In genomic region chrX:110665636-110666035, GRCh38 we compare ENCODE assay signal across 9 cellular contexts.
A peak's percentile ranks its signal among the peaks of the same experiment; 100 is the strongest.
DNase-seq lines count a peak whose midpoint lies in the region; ATAC-seq, FAIRE-seq and TF ChIP-seq lines count a peak whose summit lies in the region.
"Had no signal": no experiment of that assay in that cellular context is flagged by ENCODE, and none has a peak within 500 bp of the region (broad histone marks: within the 10 kb centered on the region; RNA-seq: fewer than 3 reads in every experiment).

No MANE protein-coding gene starts in this region.

- DNase-seq in GM13976 (ENCODE audit: low spot score) (no peak), RWPE2 (ENCODE audit: low spot score) (no peak), foreskin fibroblast (peak; percentile 10 to 66), small intestine (peak; percentile 18), OCI-M2 (lab: John Stamatoyannopoulos, UW; ENCODE audit: unreplicated experiment) (no peak)

- TF ChIP-seq CTCF in C4-2B (conservative IDR thresholded peaks at IDR 0.05) (peak; percentile 71), GM13976 (IDR thresholded peaks at IDR 0.05; ENCODE audit: borderline replicate concordance, control extremely low read depth, extremely low read depth, insufficient read depth, missing control alignments) (peak; percentile 54), RWPE2 (IDR thresholded peaks at IDR 0.05; ENCODE audit: poor library complexity, severe bottlenecking) (peak; percentile 40), foreskin fibroblast (IDR thresholded peaks at IDR 0.05; ENCODE audit: low read depth, low read length) (peak; percentile 58)

- ATAC-seq in HG03159 (IDR thresholded peaks at IDR 0.05; ENCODE audit: unreplicated experiment), result peak; percentile 90
- peak; percentile 57; the same call in 2 of the 3 replicates for ATAC-seq in RWPE2 (ENCODE audit: low read depth)
- no peak for ATAC-seq in HG03280 (IDR thresholded peaks at IDR 0.05; ENCODE audit: unreplicated experiment)
- ATAC-seq: naive thymus-derived CD4-positive, alpha-beta T cell had no signal

- H3K9me3 ChIP-seq in RWPE2 (ENCODE audit: severe bottlenecking) (no peaks in the 10 kb centered on the region), small intestine (ENCODE audit: control insufficient read depth, low read depth) (no peaks in the 10 kb centered on the region)

- 0 to 8% (median 7%) methylated on average over 2 of the region's 2 CpGs for WGBS in small intestine, 3 donors

- H3K4me3 ChIP-seq in RWPE2 (ENCODE audit: severe bottlenecking) (no peak overlapping the region), foreskin fibroblast (ENCODE audit: low read depth in 1 of 2, low read length in 2 of 2) (no peak overlapping the region), small intestine (ENCODE audit: low read depth in 1 of 2, low read length in 2 of 2) (no peak overlapping the region)

- H3K27me3 ChIP-seq in RWPE2 (ENCODE audit: insufficient read depth, poor library complexity, severe bottlenecking) (no peaks in the 10 kb centered on the region), small intestine (ENCODE audit: control insufficient read depth in 2 of 2, insufficient read depth in 2 of 2, low read length in 2 of 2) (no peaks in the 10 kb centered on the region)

- no peaks in the 10 kb centered on the region for H3K4me1 ChIP-seq in RWPE2 (ENCODE audit: insufficient read depth, poor library complexity, severe bottlenecking)
- H3K4me1 ChIP-seq in small intestine (ENCODE audit: control insufficient read depth in 2 of 2, insufficient read depth in 1 of 2, low read depth in 1 of 2, low read length in 1 of 2), result no peaks in the 10 kb centered on the region

- no peak for FAIRE-seq in small intestine (lab: Jason Lieb, UNC)

- in situ Hi-C loops in GM13976 (cut with MboI; ENCODE audit: low sequenced_read_pairs, unreplicated experiment), result no loop called here

- H3K27ac ChIP-seq in C4-2B (no peak overlapping the region), RWPE2 (ENCODE audit: poor library complexity, severe bottlenecking) (no peak overlapping the region), small intestine (ENCODE audit: low read depth in 1 of 2, low read length in 1 of 2) (no peak overlapping the region)

- H3K36me3 ChIP-seq in RWPE2 (ENCODE audit: low read depth) (no peaks in the 10 kb centered on the region), small intestine (ENCODE audit: control insufficient read depth in 2 of 2, insufficient read depth in 2 of 2, low read length in 2 of 2) (no peaks in the 10 kb centered on the region)

Comparison
In these comparisons a context has a peak if more than half of its experiments do, and no peak if none do; other contexts are left out.
1. DNase-seq: peak in foreskin fibroblast (2 of 2) and small intestine (single experiment); none in GM13976 (single experiment), RWPE2 (single experiment) and OCI-M2 (single experiment).
2. Peak in every context shown above with its lines, with median percentiles within 50 percentile points of each other: CTCF ChIP-seq.